8 cellular contexts compared by ENCODE assay signal in genomic region chr10:6667679-6668270, GRCh38.
DNase-seq lines count a peak whose midpoint lies in the region; ATAC-seq and TF ChIP-seq lines count a peak whose summit lies in the region.

No MANE protein-coding gene starts in this region.

- H3K79me2 ChIP-seq in smooth muscle cell (ENCODE audit: low read depth), result no peaks in the 10 kb centered on the region

- intact Hi-C loops in activated CD4-positive, alpha-beta T cell treated with anti-CD3 and anti-CD28 coated beads for 36 hours (cut with DNase I, micrococcal nuclease), result loop anchor here (1.0 to 5.0 kb wide), 3 partner anchors 87 to 750 kb away; partner anchors contain the start of gene PRKCQ (in 2 of the 2)

- WGBS in gastroesophageal sphincter (ENCODE audit: low coverage in 1 of 2), 2 donors, result 37 to 41% methylated on average over 10 of the region's 10 CpGs
- WGBS in smooth muscle cell (ENCODE audit: low lambda C conversion rate), result 44% methylated on average over 10 of the region's 10 CpGs

- H3K4me1 Mint-ChIP-seq in activated CD4-positive, alpha-beta T cell treated with anti-CD3 and anti-CD28 coated beads for 36 hours, result peaks cover 25% of the 10 kb centered on the region

- POLR2A ChIA-PET in activated CD4-positive, alpha-beta T cell treated with anti-CD3 and anti-CD28 coated beads for 36 hours (lab: Charles Lee), result interaction anchor here (0.6 to 0.9 kb wide), 4 partner anchors 61 to 1535 kb away, joined by 3 read pairs; no protein-coding TSS in a partner anchor

- no peak for TF ChIP-seq EP300 in gastroesophageal sphincter (IDR thresholded peaks at IDR 0.05)

- H3K27ac Mint-ChIP-seq in activated CD4-positive, alpha-beta T cell treated with anti-CD3 and anti-CD28 coated beads for 36 hours, result no peak overlapping the region

- CTCF ChIA-PET in activated CD4-positive, alpha-beta T cell treated with anti-CD3 and anti-CD28 coated beads for 36 hours (lab: Charles Lee), result interaction anchor here (0.6 to 6.3 kb wide), 22 partner anchors 12 to 539 kb away, joined by 3 to 65 read pairs (median 4); partner anchors contain the start of gene PRKCQ

- H3K9me3 ChIP-seq in gastroesophageal sphincter (no peaks in the 10 kb centered on the region), smooth muscle cell (replicated peaks; ENCODE audit: low read depth) (no peaks in the 10 kb centered on the region)

- no peak overlapping the region for H3K4me3 ChIP-seq in gastroesophageal sphincter
- H3K4me3 ChIP-seq in smooth muscle cell, result no peak overlapping the region

- no peak overlapping the region for H3K27ac ChIP-seq in gastroesophageal sphincter
- no peak overlapping the region for H3K27ac ChIP-seq in smooth muscle cell (ENCODE audit: low read depth)

- H3K4me2 ChIP-seq in smooth muscle cell, result no peak overlapping the region

- H3F3A ChIP-seq in smooth muscle cell (ENCODE audit: low read depth), result no peaks in the 10 kb centered on the region

- no peaks in the 10 kb centered on the region for H3K27me3 Mint-ChIP-seq in activated CD4-positive, alpha-beta T cell treated with anti-CD3 and anti-CD28 coated beads for 36 hours

- no peak for TF ChIP-seq POLR2A in gastroesophageal sphincter (IDR thresholded peaks at IDR 0.05)

- H3K36me3 ChIP-seq in gastroesophageal sphincter (no peaks in the 10 kb centered on the region), smooth muscle cell (ENCODE audit: low read depth) (no peaks in the 10 kb centered on the region)

- no peak overlapping the region for H3K4me3 Mint-ChIP-seq in activated CD4-positive, alpha-beta T cell treated with anti-CD3 and anti-CD28 coated beads for 36 hours

- DNase-seq in DMS153 treated with DMSO at 0.1 percent for 48 hours (lab: John Stamatoyannopoulos, UW; ENCODE audit: unreplicated experiment) (peak; percentile 1), DMS153 (lab: John Stamatoyannopoulos, UW) (no peak), Kasumi-1 (lab: John Stamatoyannopoulos, UW) (peak; percentile 85 to 93), smooth muscle cell (lab: John Stamatoyannopoulos, UW; ENCODE audit: unreplicated experiment) (no peak), NCI-H1694 treated with DMSO at 0.1 percent for 48 hours (lab: John Stamatoyannopoulos, UW) (no peak), HuH-7.5 (ENCODE audit: low spot score) (no peak)
- DNase-seq in activated CD4-positive, alpha-beta T cell treated with anti-CD3 and anti-CD28 coated beads for 36 hours, result peak; percentile 73

- H3K36me3 Mint-ChIP-seq in activated CD4-positive, alpha-beta T cell treated with anti-CD3 and anti-CD28 coated beads for 36 hours (ENCODE audit: low read depth), result no peaks in the 10 kb centered on the region

- peak; percentile 25 for ATAC-seq in activated CD4-positive, alpha-beta T cell treated with anti-CD3 and anti-CD28 coated beads for 36 hours
- ATAC-seq in gastroesophageal sphincter, result no peak

- no peaks in the 10 kb centered on the region for H3K9me3 Mint-ChIP-seq in activated CD4-positive, alpha-beta T cell treated with anti-CD3 and anti-CD28 coated beads for 36 hours (ENCODE audit: low read depth)

- H3K9ac ChIP-seq in smooth muscle cell (ENCODE audit: low read depth), result no peak overlapping the region

- H3K4me1 ChIP-seq in gastroesophageal sphincter (no peaks in the 10 kb centered on the region), smooth muscle cell (ENCODE audit: low read depth) (no peaks in the 10 kb centered on the region)

- H3K27me3 ChIP-seq in gastroesophageal sphincter (peaks cover 7% of the 10 kb centered on the region), smooth muscle cell (ENCODE audit: low read depth) (no peaks in the 10 kb centered on the region)

- TF ChIP-seq CTCF in gastroesophageal sphincter (IDR thresholded peaks at IDR 0.05) (peak in 3 of 4 experiments; percentile 29 to 46 (median 40)), smooth muscle cell (IDR thresholded peaks at IDR 0.05; ENCODE audit: borderline replicate concordance, insufficient read depth, poor library complexity, severe bottlenecking) (peak; percentile 63)

- no peak overlapping the region for H2AFZ ChIP-seq in smooth muscle cell (ENCODE audit: low read depth)

- H4K20me1 ChIP-seq in smooth muscle cell (ENCODE audit: low read depth), result no peaks in the 10 kb centered on the region

Comparison
In these comparisons a context has a peak if more than half of its experiments do, and no peak if none do; other contexts are left out.
1. DNase-seq: peak in DMS153 treated with DMSO at 0.1 percent for 48 hours (single experiment), Kasumi-1 (2 of 2) and activated CD4-positive, alpha-beta T cell treated with anti-CD3 and anti-CD28 coated beads for 36 hours (single experiment); none in DMS153 (single experiment), smooth muscle cell (single experiment), NCI-H1694 treated with DMSO at 0.1 percent for 48 hours (single experiment) and HuH-7.5 (single experiment).